8 cellular contexts compared by ENCODE assay signal in the genomic region with DNA sequence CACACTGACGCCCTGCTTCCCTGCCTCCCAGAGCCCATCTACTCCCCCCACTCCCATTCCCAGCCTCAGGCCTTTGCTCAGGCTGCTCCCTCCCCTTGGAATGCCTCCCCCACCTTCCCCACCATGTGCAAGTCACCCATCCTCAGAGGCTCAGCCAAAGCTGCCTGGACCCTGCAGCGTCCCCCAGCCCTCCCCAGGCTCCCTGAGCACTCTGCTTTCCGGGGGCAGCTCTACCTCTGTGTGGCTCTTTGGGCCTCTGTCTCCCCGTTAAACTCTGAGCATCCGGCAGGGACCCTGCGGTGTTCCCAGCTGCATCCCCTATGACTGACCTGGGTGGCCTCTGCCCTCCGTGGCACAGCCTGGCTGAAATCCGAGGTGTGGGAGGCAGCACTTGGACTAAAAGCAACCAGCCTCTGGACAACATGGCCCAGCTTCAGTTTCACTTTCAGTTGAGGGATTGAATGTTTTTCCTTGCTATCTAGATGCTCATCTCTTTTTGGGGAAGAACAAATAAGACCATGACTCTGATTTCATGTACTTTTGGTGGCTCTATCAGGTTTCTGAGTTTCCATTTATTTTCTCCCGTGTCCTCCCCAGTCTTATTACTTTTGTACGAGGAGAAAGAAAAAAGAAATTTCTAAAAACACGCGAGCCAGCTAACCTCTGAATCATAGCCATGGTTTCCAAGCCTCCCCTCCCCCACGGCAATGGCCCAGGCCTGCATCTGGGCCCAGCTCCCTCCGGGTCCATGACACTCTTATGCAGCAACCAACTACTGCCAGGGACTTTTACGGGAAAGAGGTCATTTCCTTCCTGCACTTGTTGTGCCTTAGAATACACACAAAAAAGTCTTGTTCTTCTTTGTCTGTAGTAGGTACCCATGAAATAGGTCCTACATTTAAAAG. TPM values are rescaled to one million over a fixed set of nuclear protein-coding genes. Genes with fewer than 3 reads are reported as not detected.
DNase-seq lines count a peak whose midpoint lies in the region; ATAC-seq, FAIRE-seq and TF ChIP-seq lines count a peak whose summit lies in the region.

No MANE protein-coding gene starts in this region.

- DNase-seq in AG20443 (ENCODE audit: low spot score) (peak; percentile 87), Karpas-422 (peak; percentile 47), coronary artery (ENCODE audit: low spot score) (peak; percentile 92), HepG2 (ENCODE audit: low spot score) (peak; percentile 41)
- peak; percentile 77 for DNase-seq in activated CD4-positive, alpha-beta T cell treated with anti-CD3 and anti-CD28 coated beads, Interleukin-2, amount 50 U/mL, for 1 hour
- DNase-seq in stimulated activated CD4-positive, alpha-beta T cell treated with anti-CD3 and anti-CD28 coated beads, Interleukin-2, amount 100 ng/mL, for 4 hours (ENCODE audit: low read depth) = peak; percentile 60

- peak overlapping the region; percentile 64; the same call in 1 of the 2 replicates for H2AFZ ChIP-seq in Karpas-422 (ENCODE audit: low read length)
- H2AFZ ChIP-seq in HepG2 (ENCODE audit: low read length) = peak overlapping the region; percentile 64

- H3K79me2 ChIP-seq in Karpas-422 (ENCODE audit: low read length) = no peaks in the 10 kb centered on the region
- no peaks in the 10 kb centered on the region for H3K79me2 ChIP-seq in HepG2 (ENCODE audit: insufficient read depth, low read length)

- H3K4me1 ChIP-seq in Karpas-422 (ENCODE audit: low read length) = peaks cover 7% of the 10 kb centered on the region
- H3K4me1 ChIP-seq in HepG2 (ENCODE audit: insufficient read depth, low read length) = peaks cover 83% of the 10 kb centered on the region

- WGBS in HepG2 (ENCODE audit: low lambda C conversion rate) = 2% methylated on average over 12 of the region's 15 CpGs

- TF ChIP-seq EP300 in HepG2 (IDR thresholded peaks at IDR 0.05; ENCODE audit: low read depth in 2 of 2, low read length in 2 of 2) = no peak
- TF ChIP-seq EP300 in HepG2 (CRISPR knock-in tag; IDR thresholded peaks at IDR 0.05; ENCODE audit: borderline replicate concordance) = no peak

- CTCF ChIA-PET in HepG2 (lab: Yijun Ruan, JAX; ENCODE audit: low intra/inter-chr PET ratio, low total read pairs) = no interaction called here

- peak; percentile 34 for FAIRE-seq in HepG2 (lab: Jason Lieb, UNC)

- H3K27me3 ChIP-seq in Karpas-422 (ENCODE audit: low read length) (no peaks in the 10 kb centered on the region), HepG2 (ENCODE audit: control insufficient read depth in 1 of 2, insufficient read depth in 2 of 2, low read length in 2 of 2) (peaks cover 0 to 4% of the 10 kb centered on the region in 2 experiments; a peak in 1 of 5 replicates)

- intact Hi-C loops in HepG2 (cut with micrococcal nuclease; ENCODE audit: unreplicated experiment) = no loop called here

- H3K9me3 ChIP-seq in Karpas-422 (ENCODE audit: low read length) (no peaks in the 10 kb centered on the region), HepG2 (ENCODE audit: low read length) (peaks cover 6% of the 10 kb centered on the region; the same call in 1 of the 2 replicates)

- H3K4me2 ChIP-seq in Karpas-422 (ENCODE audit: low read depth, low read length, poor library complexity, severe bottlenecking) (peak overlapping the region; percentile 39), HepG2 (ENCODE audit: low read depth, low read length) (peak overlapping the region; percentile 85)

- H3K9me2 ChIP-seq in Karpas-422 (replicated peaks; ENCODE audit: insufficient read depth, low read length) = no peaks in the 10 kb centered on the region

- peak overlapping the region; percentile 30; the same call in 1 of the 2 replicates for H3K4me3 ChIP-seq in Karpas-422 (ENCODE audit: low read length)
- H3K4me3 ChIP-seq in coronary artery = peak overlapping the region; percentile 74
- peak overlapping the region; percentile 75 to 81 (median 76) for H3K4me3 ChIP-seq in HepG2 (replicated peaks in 1 of 3; ENCODE audit: insufficient read depth in 1 of 3, low read depth in 2 of 3, low read length in 3 of 3)

- H3K9ac ChIP-seq in Karpas-422 (ENCODE audit: low read length) (peak overlapping the region; percentile 32), HepG2 (ENCODE audit: insufficient read depth, low read depth, low read length) (peak overlapping the region; percentile 67)

- ATAC-seq in HepG2 = peak; percentile 60
- no peak for ATAC-seq in GM21825 (IDR thresholded peaks at IDR 0.05; ENCODE audit: unreplicated experiment)
- ATAC-seq in HG02884 (IDR thresholded peaks at IDR 0.05; ENCODE audit: unreplicated experiment) = no peak

- TF ChIP-seq RAD21 in HepG2 (CRISPR knock-in tag; IDR thresholded peaks at IDR 0.05) = no peak

- in situ Hi-C loops in HepG2 (cut with HindIII; ENCODE audit: extremely low pct_ligation_motif_present, low pct_unique_long_range_greater_than_20kb) = no loop called here

- H3K27ac ChIP-seq in Karpas-422 (ENCODE audit: low read length) = no peak overlapping the region
- peak overlapping the region; percentile 84 to 96 for H3K27ac ChIP-seq in coronary artery
- H3K27ac ChIP-seq in HepG2 (ENCODE audit: extremely low read length, insufficient read depth, low read length) = peak overlapping the region; percentile 64

- POLR2A ChIA-PET in HepG2 (lab: Yijun Ruan, JAX) = interaction anchor here (1.2 to 2.3 kb wide), 3 partner anchors 53 to 96 kb away, joined by 3 to 8 read pairs (median 5); a partner anchor contains a TSS

- no TSS peak for BruUV-seq in HepG2 (replicated peaks; lab: Mats Ljungman, UMichigan)

- no peaks in the 10 kb centered on the region for H3K36me3 ChIP-seq in Karpas-422 (ENCODE audit: insufficient read depth, low read length)
- H3K36me3 ChIP-seq in HepG2 (replicated peaks in 1 of 2; ENCODE audit: control insufficient read depth in 1 of 2, insufficient read depth in 2 of 2, low read length in 2 of 2) = no peaks in the 10 kb centered on the region

- no peak for TF ChIP-seq CTCF in coronary artery (IDR thresholded peaks at IDR 0.05)
- no peak for TF ChIP-seq CTCF in HepG2 (CRISPR knock-in tag; IDR thresholded peaks at IDR 0.05)

- TF ChIP-seq POLR2A in HepG2 (IDR thresholded peaks at IDR 0.05; ENCODE audit: insufficient read depth in 1 of 2, low read depth in 2 of 2, low read length in 2 of 2) = peak in 1 of 2 experiments; percentile 34; a peak in 1 of 4 replicates

- H4K20me1 ChIP-seq in Karpas-422 (ENCODE audit: insufficient read depth, low read depth, low read length) (no peaks in the 10 kb centered on the region), HepG2 (ENCODE audit: insufficient read depth, low read length) (no peaks in the 10 kb centered on the region)

TF ChIP-seq in HepG2, 621 proteins besides CTCF, POLR2A, EP300 and RAD21 (continues in another document):
- TF ChIP-seq ZNF432 (CRISPR knock-in tag; IDR thresholded peaks at IDR 0.05; ENCODE audit: borderline replicate concordance) = no peak

RNA-seq across cellular contexts. Expression of a gene that starts 3.8 kb away (rescaled TPM):
- total RNA-seq in Karpas-422 (2014; rRNA removed; shearing (Covaris generic); ENCODE audit: low replicate concordance) = 0.60 and 1.7 TPM in 2 replicates
- 5.4 and 6.3 TPM in 2 replicates for total RNA-seq in HepG2 (2016; rRNA removed; fragmentation: Illumina TruSeq; extraction: Trizol)
- 0.71 and 1.1 TPM in 2 replicates for total RNA-seq in HepG2 (2016; cell fraction: cytosol; rRNA removed; fragmentation: Illumina TruSeq; extraction: Trizol; ENCODE audit: low read depth)
- total RNA-seq in HepG2 (2016; cell fraction: insoluble cytoplasmic fraction; rRNA removed; fragmentation: Illumina TruSeq; extraction: Trizol) = 5.4 and 5.5 TPM in 2 replicates
- 2.0 and 3.8 TPM in 2 replicates for total RNA-seq in HepG2 (2016; cell fraction: membrane; rRNA removed; fragmentation: Illumina TruSeq; extraction: Trizol)
- 2.5 and 4.5 TPM in 2 replicates for total RNA-seq in HepG2 (2016; cell fraction: nucleus; rRNA removed; fragmentation: Illumina TruSeq; extraction: Trizol)
- 3.8 and 5.8 TPM in 2 replicates for polyA plus RNA-seq in HepG2 (2011; rRNA removed)
- 4.1 and 4.6 TPM in 2 replicates for polyA plus RNA-seq in HepG2 (2011; cell fraction: cytosol; rRNA removed)
- 4.0 and 5.0 TPM in 2 replicates for polyA plus RNA-seq in HepG2 (2011; cell fraction: nucleus; rRNA removed)
- 4.2 and 4.9 TPM in 2 replicates for polyA plus RNA-seq in HepG2 (2012)
- polyA plus RNA-seq in HepG2 (2016; cell fraction: cytosol; fragmentation: Illumina TruSeq; extraction: Trizol; ENCODE audit: low read depth) = 0.36 and 0.58 TPM in 2 replicates
- polyA plus RNA-seq in HepG2 (2016; cell fraction: insoluble cytoplasmic fraction; fragmentation: Illumina TruSeq; extraction: Trizol; ENCODE audit: low read depth) = 3.5 TPM in 2 replicates
- polyA plus RNA-seq in HepG2 (2016; cell fraction: membrane; fragmentation: Illumina TruSeq; extraction: Trizol; ENCODE audit: low read depth) = 1.4 and 1.9 TPM in 2 replicates
- 3.5 and 4.8 TPM in 2 replicates for polyA plus RNA-seq in HepG2 (2016; cell fraction: nucleus; fragmentation: Illumina TruSeq; extraction: Trizol; ENCODE audit: insufficient read depth, low read depth)
- 1.1 and 6.2 TPM in 2 replicates for polyA minus RNA-seq in HepG2 (2011; rRNA and poly(A)+ RNA removed; ENCODE audit: low replicate concordance)
- 2.2 and 2.3 TPM in 2 replicates for polyA minus RNA-seq in HepG2 (2011; cell fraction: cytosol; rRNA and poly(A)+ RNA removed)
- polyA minus RNA-seq in HepG2 (2011; cell fraction: nucleus; rRNA and poly(A)+ RNA removed) = 2.4 and 7.7 TPM in 2 replicates

RNA-seq across cellular contexts. Expression of a gene that starts 44.8 kb away (rescaled TPM):
- not detected in 2 replicates for total RNA-seq in Karpas-422 (2014; rRNA removed; shearing (Covaris generic); ENCODE audit: low replicate concordance)
- 0.45 and 0.77 TPM in 2 replicates for total RNA-seq in HepG2 (2016; rRNA removed; fragmentation: Illumina TruSeq; extraction: Trizol)
- total RNA-seq in HepG2 (2016; cell fraction: cytosol; rRNA removed; fragmentation: Illumina TruSeq; extraction: Trizol; ENCODE audit: low read depth) = not detected in 2 replicates
- total RNA-seq in HepG2 (2016; cell fraction: insoluble cytoplasmic fraction; rRNA removed; fragmentation: Illumina TruSeq; extraction: Trizol) = 0.54 and 0.76 TPM in 2 replicates
- total RNA-seq in HepG2 (2016; cell fraction: membrane; rRNA removed; fragmentation: Illumina TruSeq; extraction: Trizol) = 0.15 and 0.45 TPM in 2 replicates
- 0.78 and 0.91 TPM in 2 replicates for total RNA-seq in HepG2 (2016; cell fraction: nucleus; rRNA removed; fragmentation: Illumina TruSeq; extraction: Trizol)
- polyA plus RNA-seq in HepG2 (2011; rRNA removed) = 2.8 and 4.9 TPM in 2 replicates
- 1.8 and 3.0 TPM in 2 replicates for polyA plus RNA-seq in HepG2 (2011; cell fraction: cytosol; rRNA removed)
- 5.6 and 9.1 TPM in 2 replicates for polyA plus RNA-seq in HepG2 (2011; cell fraction: nucleus; rRNA removed)
- 3.2 and 7.5 TPM in 2 replicates for polyA plus RNA-seq in HepG2 (2012)
- 0.06 and 0.10 TPM in 2 replicates for polyA plus RNA-seq in HepG2 (2016; cell fraction: cytosol; fragmentation: Illumina TruSeq; extraction: Trizol; ENCODE audit: low read depth)
- 0.57 and 0.62 TPM in 2 replicates for polyA plus RNA-seq in HepG2 (2016; cell fraction: insoluble cytoplasmic fraction; fragmentation: Illumina TruSeq; extraction: Trizol; ENCODE audit: low read depth)
- 0.11 and 0.16 TPM in 2 replicates for polyA plus RNA-seq in HepG2 (2016; cell fraction: membrane; fragmentation: Illumina TruSeq; extraction: Trizol; ENCODE audit: low read depth)
- polyA plus RNA-seq in HepG2 (2016; cell fraction: nucleus; fragmentation: Illumina TruSeq; extraction: Trizol; ENCODE audit: insufficient read depth, low read depth) = 0.96 and 1.2 TPM in 2 replicates
- 1.5 TPM in 1 of 2 replicates, not detected in the other for polyA minus RNA-seq in HepG2 (2011; rRNA and poly(A)+ RNA removed; ENCODE audit: low replicate concordance)
- polyA minus RNA-seq in HepG2 (2011; cell fraction: cytosol; rRNA and poly(A)+ RNA removed) = 0.70 and 1.5 TPM in 2 replicates
- 0.90 and 2.7 TPM in 2 replicates for polyA minus RNA-seq in HepG2 (2011; cell fraction: nucleus; rRNA and poly(A)+ RNA removed)

Comparison
In these comparisons a context has a peak if more than half of its experiments do, and no peak if none do; other contexts are left out.
1. DNase-seq: peak in every context shown above with its lines; median percentile 92 in coronary artery; 87 in AG20443; 77 in activated CD4-positive, alpha-beta T cell treated with anti-CD3 and anti-CD28 coated beads, Interleukin-2, amount 50 U/mL, for 1 hour; 60 in stimulated activated CD4-positive, alpha-beta T cell treated with anti-CD3 and anti-CD28 coated beads, Interleukin-2, amount 100 ng/mL, for 4 hours; 47 in Karpas-422; 41 in HepG2.